ENCODE assay signal across 8 cellular contexts in the genomic region with DNA sequence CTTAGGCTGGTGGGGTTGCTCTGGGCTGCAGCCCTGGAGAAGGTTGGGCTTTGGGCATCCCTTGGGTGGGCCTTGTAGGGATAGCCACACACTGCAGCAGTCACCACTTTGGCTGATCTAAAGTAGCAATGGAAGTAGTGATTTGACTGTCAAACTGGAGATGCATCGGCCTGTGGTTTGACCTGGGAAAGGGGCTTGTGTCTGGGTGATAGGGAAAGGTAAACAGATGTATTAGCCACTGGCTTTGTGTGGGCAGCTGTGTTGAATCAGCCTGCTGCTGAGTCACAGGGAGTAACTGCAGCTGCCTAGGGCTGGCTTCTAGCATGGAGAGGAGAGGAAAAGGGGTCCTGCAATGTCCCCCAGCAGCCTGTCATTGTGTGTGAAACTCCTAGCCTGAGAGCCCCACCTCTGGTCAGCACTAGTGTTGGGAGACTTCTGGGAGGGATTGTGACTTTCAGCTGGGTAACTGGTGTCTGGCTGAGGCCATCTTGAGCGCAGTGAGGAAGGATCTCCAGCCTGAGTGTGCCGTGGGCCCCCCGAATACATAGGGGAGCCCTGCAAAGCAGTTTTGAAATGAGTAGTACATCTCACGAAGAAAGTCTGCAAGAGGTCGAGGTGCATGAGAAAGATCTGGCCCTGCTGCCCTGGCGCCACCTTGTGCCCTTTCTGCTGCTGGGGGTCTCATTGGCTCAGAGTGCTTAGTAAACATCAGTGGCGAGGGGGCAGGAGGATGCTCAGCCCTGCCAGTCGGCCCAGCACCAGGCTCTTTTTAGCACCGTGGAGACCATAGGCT.
DNase-seq lines count a peak whose midpoint lies in the region; ATAC-seq and TF ChIP-seq lines count a peak whose summit lies in the region.

No MANE protein-coding gene starts in this region.

- no peak overlapping the region for H3K9ac ChIP-seq in DND-41 (ENCODE audit: low read depth, low read length)

- TF ChIP-seq CTCF in DND-41 (IDR thresholded peaks at IDR 0.05; ENCODE audit: borderline replicate concordance, extremely low read depth, low read length, poor library complexity, severe bottlenecking): peak; percentile 21

- H3K79me2 ChIP-seq in DND-41 (ENCODE audit: insufficient read depth, low read length): no peaks in the 10 kb centered on the region

- no peak overlapping the region for H3K4me3 ChIP-seq in DND-41 (ENCODE audit: low read depth in 1 of 2, low read length in 2 of 2)

- DNase-seq in DND-41: no peak
- DNase-seq in SHP77 (lab: John Stamatoyannopoulos, UW): peak; percentile 92 to 93
- peak; percentile 81 for DNase-seq in islet precursor cell
- DNase-seq in activated CD8-positive, alpha-beta memory T cell treated with anti-CD3 and anti-CD28 coated beads for 24 hours: no peak
- no peak for DNase-seq in NK-92 treated with Interleukin-12 subunit alpha and Interleukin-12 subunit beta, amount 100 ng/mL, for 24 hours (lab: John Stamatoyannopoulos, UW)

- H3K27me3 ChIP-seq in DND-41 (ENCODE audit: insufficient read depth, low read length, poor library complexity): peaks cover 4% of the 10 kb centered on the region

- H2AFZ ChIP-seq in DND-41 (ENCODE audit: low read depth, low read length): no peak overlapping the region

- ATAC-seq in DND-41 (ENCODE audit: insufficient read depth, low read depth): no peak
- peak; percentile 70 for ATAC-seq in GM21717 (IDR thresholded peaks at IDR 0.05; ENCODE audit: unreplicated experiment)
- no peak for ATAC-seq in HG03457 (IDR thresholded peaks at IDR 0.05; ENCODE audit: unreplicated experiment)
- ATAC-seq in HG03135 (IDR thresholded peaks at IDR 0.05; ENCODE audit: unreplicated experiment): no peak

- H4K20me1 ChIP-seq in DND-41 (ENCODE audit: insufficient read depth, low read length): no peaks in the 10 kb centered on the region

- no peak overlapping the region for H3K4me2 ChIP-seq in DND-41 (ENCODE audit: insufficient read depth, low read length)

- H3K36me3 ChIP-seq in DND-41 (ENCODE audit: insufficient read depth, low read length): no peaks in the 10 kb centered on the region

- no peaks in the 10 kb centered on the region for H3K9me3 ChIP-seq in DND-41 (ENCODE audit: insufficient read depth, low read length, severe bottlenecking)

- H3K4me1 ChIP-seq in DND-41 (ENCODE audit: insufficient read depth, low read length): no peaks in the 10 kb centered on the region

- H3K27ac ChIP-seq in DND-41 (ENCODE audit: low read length): no peak overlapping the region

Comparison
In these comparisons a context has a peak if more than half of its experiments do, and no peak if none do; other contexts are left out.
1. DNase-seq: peak in SHP77 (2 of 2) and islet precursor cell (single experiment); none in DND-41 (single experiment), activated CD8-positive, alpha-beta memory T cell treated with anti-CD3 and anti-CD28 coated beads for 24 hours (single experiment) and NK-92 treated with Interleukin-12 subunit alpha and Interleukin-12 subunit beta, amount 100 ng/mL, for 24 hours (single experiment).